ENCODE assay signal across 8 cellular contexts in genomic region chr6:126657556-126658129, GRCh38.
DNase-seq lines count a peak whose midpoint lies in the region; ATAC-seq and TF ChIP-seq lines count a peak whose summit lies in the region.

No MANE protein-coding gene starts in this region.

- no peak overlapping the region for H3K27ac ChIP-seq in foreskin keratinocyte

- peak; percentile 27 for DNase-seq in ACHN
- DNase-seq in H4 (ENCODE audit: low spot score), result peak; percentile 15
- DNase-seq in RKO (ENCODE audit: low spot score), result peak; percentile 64
- peak in 1 of 2 donors; percentile 20 for DNase-seq in foreskin keratinocyte
- no peak for DNase-seq in epidermal melanocyte (ENCODE audit: insufficient read length, low spot score)
- DNase-seq in stimulated activated naive B cell treated with anti-CD40 and anti-IgM and Interleukin-4, amounts not matched to agents 10 μg/mL and 1 μg/mL and 100 μg/mL, for 72 hours, result no peak
- DNase-seq in activated effector memory CD4-positive, alpha-beta T cell treated with anti-CD3 and anti-CD28 coated beads, Interleukin-2, amount 50 U/mL, for 16 hours, result no peak

- H3K27me3 Mint-ChIP-seq in stimulated activated naive B cell treated with anti-CD40 and anti-IgM and Interleukin-4, amounts not matched to agents 10 μg/mL and 1 μg/mL and 100 μg/mL, for 72 hours, result no peaks in the 10 kb centered on the region

- H3K36me3 Mint-ChIP-seq in stimulated activated naive B cell treated with anti-CD40 and anti-IgM and Interleukin-4, amounts not matched to agents 10 μg/mL and 1 μg/mL and 100 μg/mL, for 72 hours, result no peaks in the 10 kb centered on the region

- in situ Hi-C loops in ACHN (cut with HindIII; ENCODE audit: low pct_ligation_motif_present, low pct_unique_long_range_greater_than_20kb, low sequenced_read_pairs), result no loop called here

- TF ChIP-seq CTCF in foreskin keratinocyte (conservative IDR thresholded peaks at IDR 0.05), result peak; percentile 71

- H3K4me1 ChIP-seq in foreskin keratinocyte, result no peaks in the 10 kb centered on the region

- H3K27ac Mint-ChIP-seq in stimulated activated naive B cell treated with anti-CD40 and anti-IgM and Interleukin-4, amounts not matched to agents 10 μg/mL and 1 μg/mL and 100 μg/mL, for 72 hours, result no peak overlapping the region

- ATAC-seq in foreskin keratinocyte (peak; percentile 58), GM18502 (IDR thresholded peaks at IDR 0.05; ENCODE audit: poor library complexity, unreplicated experiment) (no peak)
- no peak for ATAC-seq in stimulated activated naive B cell treated with anti-CD40 and anti-IgM and Interleukin-4, amounts not matched to agents 10 μg/mL and 1 μg/mL and 100 μg/mL, for 72 hours (replicated peaks)

- peaks cover 6% of the 10 kb centered on the region for H3K27me3 ChIP-seq in foreskin keratinocyte

- no peak overlapping the region for H3K4me3 Mint-ChIP-seq in stimulated activated naive B cell treated with anti-CD40 and anti-IgM and Interleukin-4, amounts not matched to agents 10 μg/mL and 1 μg/mL and 100 μg/mL, for 72 hours

- H3K9me3 Mint-ChIP-seq in stimulated activated naive B cell treated with anti-CD40 and anti-IgM and Interleukin-4, amounts not matched to agents 10 μg/mL and 1 μg/mL and 100 μg/mL, for 72 hours, result peaks cover 6 to 9% of the 10 kb centered on the region in 2 donors

- no peaks in the 10 kb centered on the region for H3K4me1 Mint-ChIP-seq in stimulated activated naive B cell treated with anti-CD40 and anti-IgM and Interleukin-4, amounts not matched to agents 10 μg/mL and 1 μg/mL and 100 μg/mL, for 72 hours

Comparison
In these comparisons a context has a peak if more than half of its experiments do, and no peak if none do; other contexts are left out.
1. DNase-seq: peak in ACHN (single experiment), H4 (single experiment) and RKO (single experiment); none in epidermal melanocyte (single experiment), stimulated activated naive B cell treated with anti-CD40 and anti-IgM and Interleukin-4, amounts not matched to agents 10 μg/mL and 1 μg/mL and 100 μg/mL, for 72 hours (single experiment) and activated effector memory CD4-positive, alpha-beta T cell treated with anti-CD3 and anti-CD28 coated beads, Interleukin-2, amount 50 U/mL, for 16 hours (single experiment).